Comparison of ENCODE assay signal across 1 cellular context in the genomic region with DNA sequence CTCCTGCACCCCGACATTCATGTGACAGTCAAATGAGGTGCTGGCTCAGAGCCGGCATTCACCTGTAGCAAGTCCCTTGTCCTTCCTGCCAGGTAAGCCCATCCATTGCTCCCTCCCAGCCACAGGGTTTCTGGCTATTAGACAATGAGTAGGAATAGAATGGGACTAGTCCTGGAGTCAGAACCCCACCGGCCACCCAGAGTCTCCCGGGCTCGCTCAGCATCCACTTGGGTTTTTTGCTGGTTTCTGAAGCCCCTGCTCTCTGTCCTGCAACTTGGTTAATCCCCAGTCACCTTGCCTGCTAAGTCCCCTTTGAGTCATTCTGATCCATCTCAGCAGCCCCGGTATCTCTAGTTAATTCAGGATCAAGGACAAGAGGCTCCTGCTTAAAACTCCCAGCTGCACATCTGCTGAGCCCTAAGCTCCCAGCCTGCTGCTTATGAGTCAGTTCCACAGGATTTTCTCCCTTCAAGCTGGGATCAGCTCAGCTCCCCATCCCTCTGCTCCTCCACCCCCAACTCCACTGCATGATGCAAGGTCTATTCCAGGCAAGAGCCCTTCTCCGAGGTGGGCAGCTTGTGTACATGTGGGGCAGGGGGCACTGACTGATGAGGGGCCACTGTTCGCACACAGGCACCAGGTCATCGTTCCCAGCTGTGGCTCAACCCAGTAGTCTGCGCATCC.
TF ChIP-seq lines count a peak whose summit lies in the region.

No MANE protein-coding gene starts in this region.

TF ChIP-seq in A549, 52 proteins besides CTCF, POLR2A, EP300 and RAD21 (continued from another document):
- TF ChIP-seq CHD4 (IDR thresholded peaks at IDR 0.05; ENCODE audit: borderline replicate concordance): no peak
- no peak for TF ChIP-seq RARB (CRISPR knock-in tag; IDR thresholded peaks at IDR 0.05)
- no peak for TF ChIP-seq SMC3 (IDR thresholded peaks at IDR 0.05)
- TF ChIP-seq CHD2 (IDR thresholded peaks at IDR 0.05; ENCODE audit: low read length, partially characterized antibody): no peak
- no peak for TF ChIP-seq KDM1A (IDR thresholded peaks at IDR 0.05; ENCODE audit: low read depth)
- TF ChIP-seq, protein P1, sequence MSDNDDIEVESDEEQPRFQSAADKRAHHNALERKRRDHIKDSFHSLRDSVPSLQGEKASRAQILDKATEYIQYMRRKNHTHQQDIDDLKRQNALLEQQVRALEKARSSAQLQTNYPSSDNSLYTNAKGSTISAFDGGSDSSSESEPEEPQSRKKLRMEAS (IDR thresholded peaks at IDR 0.05): 0 out of 2 replicates have a peak, but pooled peaks have one; percentile 38
- no peak for TF ChIP-seq TP53 (CRISPR knock-in tag; IDR thresholded peaks at IDR 0.05)
- TF ChIP-seq NPAS2 (CRISPR knock-in tag; IDR thresholded peaks at IDR 0.05; ENCODE audit: borderline replicate concordance): no peak
- no peak for TF ChIP-seq KDM5A (IDR thresholded peaks at IDR 0.05)
- no peak for TF ChIP-seq HOXA7 (CRISPR knock-in tag; IDR thresholded peaks at IDR 0.05)
- TF ChIP-seq RNF2 (IDR thresholded peaks at IDR 0.05; ENCODE audit: borderline replicate concordance, low read depth): no peak
- no peak for TF ChIP-seq RCOR1 (IDR thresholded peaks at IDR 0.05; ENCODE audit: low read depth, low read length)
